1 cellular context compared by ENCODE assay signal in the genomic region with DNA sequence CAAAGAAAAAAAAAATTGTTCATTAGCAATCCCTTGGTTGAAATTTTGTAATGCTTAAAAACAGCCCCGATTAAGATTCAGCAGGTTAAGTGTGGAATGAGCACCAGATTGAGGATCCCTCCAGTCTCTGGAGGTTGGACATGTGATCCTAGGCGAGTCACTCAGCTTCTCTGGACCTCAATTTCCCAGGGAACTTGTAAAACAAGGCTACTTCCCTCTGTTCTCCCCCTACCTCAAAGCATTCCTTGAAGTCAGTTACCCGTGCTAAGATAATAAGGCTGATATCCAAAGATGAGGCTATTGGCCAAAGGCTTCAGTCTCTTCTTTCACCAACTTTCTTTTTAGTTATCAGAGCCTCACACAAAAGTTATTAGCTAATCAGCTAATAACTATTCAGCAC.
TF ChIP-seq lines count a peak whose summit lies in the region.

No MANE protein-coding gene starts in this region.

TF ChIP-seq in IMR-90, 13 proteins besides CTCF, POLR2A, EP300 and RAD21:
- TF ChIP-seq, protein P1, sequence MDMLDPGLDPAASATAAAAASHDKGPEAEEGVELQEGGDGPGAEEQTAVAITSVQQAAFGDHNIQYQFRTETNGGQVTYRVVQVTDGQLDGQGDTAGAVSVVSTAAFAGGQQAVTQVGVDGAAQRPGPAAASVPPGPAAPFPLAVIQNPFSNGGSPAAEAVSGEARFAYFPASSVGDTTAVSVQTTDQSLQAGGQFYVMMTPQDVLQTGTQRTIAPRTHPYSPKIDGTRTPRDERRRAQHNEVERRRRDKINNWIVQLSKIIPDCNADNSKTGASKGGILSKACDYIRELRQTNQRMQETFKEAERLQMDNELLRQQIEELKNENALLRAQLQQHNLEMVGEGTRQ (IDR thresholded peaks at IDR 0.05; ENCODE audit: low read depth, low read length), result no peak
- no peak for TF ChIP-seq RCOR1 (IDR thresholded peaks at IDR 0.05; ENCODE audit: insufficient replicate concordance, low read length)
- TF ChIP-seq SMC3 (IDR thresholded peaks at IDR 0.05; ENCODE audit: low read depth, low read length), result no peak
- TF ChIP-seq MXI1 (IDR thresholded peaks at IDR 0.05; ENCODE audit: borderline replicate concordance, low read depth, low read length), result no peak
- no peak for TF ChIP-seq MAZ (IDR thresholded peaks at IDR 0.05; ENCODE audit: borderline replicate concordance, low read depth, low read length)
- no peak for TF ChIP-seq BHLHE40 (IDR thresholded peaks at IDR 0.05; ENCODE audit: low read depth, low read length)
- TF ChIP-seq FOS (IDR thresholded peaks at IDR 0.05; ENCODE audit: low read depth, low read length), result no peak
- TF ChIP-seq CEBPB (IDR thresholded peaks at IDR 0.05; ENCODE audit: low read depth, low read length), result no peak
- TF ChIP-seq NFE2L2 (IDR thresholded peaks at IDR 0.05; ENCODE audit: low read depth, low read length), result no peak
- no peak for TF ChIP-seq CHD1 (IDR thresholded peaks at IDR 0.05; ENCODE audit: low read depth, low read length)
- no peak for TF ChIP-seq RFX5 (IDR thresholded peaks at IDR 0.05; ENCODE audit: low read depth, low read length)
- TF ChIP-seq, protein P2, sequence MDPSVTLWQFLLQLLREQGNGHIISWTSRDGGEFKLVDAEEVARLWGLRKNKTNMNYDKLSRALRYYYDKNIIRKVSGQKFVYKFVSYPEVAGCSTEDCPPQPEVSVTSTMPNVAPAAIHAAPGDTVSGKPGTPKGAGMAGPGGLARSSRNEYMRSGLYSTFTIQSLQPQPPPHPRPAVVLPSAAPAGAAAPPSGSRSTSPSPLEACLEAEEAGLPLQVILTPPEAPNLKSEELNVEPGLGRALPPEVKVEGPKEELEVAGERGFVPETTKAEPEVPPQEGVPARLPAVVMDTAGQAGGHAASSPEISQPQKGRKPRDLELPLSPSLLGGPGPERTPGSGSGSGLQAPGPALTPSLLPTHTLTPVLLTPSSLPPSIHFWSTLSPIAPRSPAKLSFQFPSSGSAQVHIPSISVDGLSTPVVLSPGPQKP (IDR thresholded peaks at IDR 0.05; ENCODE audit: borderline replicate concordance, low read depth, low read length), result no peak
- no peak for TF ChIP-seq MAFK (IDR thresholded peaks at IDR 0.05; ENCODE audit: low read depth, low read length)
